Comparison of ENCODE assay signal across 29 cellular contexts in the genomic region with DNA sequence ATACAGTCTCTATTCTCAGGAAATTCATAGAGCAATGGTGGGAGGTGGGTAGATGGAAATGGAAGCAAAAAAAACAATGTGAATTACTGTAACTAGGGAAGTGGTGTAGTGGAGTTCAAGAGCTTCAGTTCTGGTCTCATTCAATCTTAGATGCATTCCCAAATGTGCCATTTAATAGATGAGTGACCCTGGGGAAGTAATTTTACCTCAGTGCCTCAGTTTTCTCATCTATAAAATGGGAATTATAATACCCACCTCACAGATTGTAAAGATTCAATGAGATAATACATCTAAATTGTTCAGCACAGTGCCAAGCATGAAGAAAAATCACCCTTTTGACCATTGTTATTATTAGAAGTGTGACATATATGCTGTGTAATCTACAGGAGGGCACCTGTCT.
"Had no signal": no experiment of that assay in that cellular context is flagged by ENCODE, and none has a peak within 500 bp of the region (broad histone marks: within the 10 kb centered on the region; RNA-seq: fewer than 3 reads in every experiment).

No MANE protein-coding gene starts in this region.

- H3K27ac Mint-ChIP-seq: stimulated activated effector memory CD8-positive, alpha-beta T cell treated with anti-CD3 and anti-CD28 coated beads, Interleukin-12 subunit alpha, Interleukin-12 subunit beta, amount 100 ng/mL, for 72 hours; stimulated activated memory B cell treated with anti-CD40 and anti-IgM and Interleukin-4, amounts not matched to agents 10 μg/mL and 1 μg/mL and 100 μg/mL, for 72 hours; stimulated activated naive B cell treated with anti-CD40 and anti-IgM and Interleukin-4, amounts not matched to agents 10 μg/mL and 1 μg/mL and 100 μg/mL, for 72 hours; stimulated activated naive CD8-positive, alpha-beta T cell treated with anti-CD3 and anti-CD28 coated beads, Interleukin-15, amount 100 ng/mL, for 72 hours; stimulated activated naive CD8-positive, alpha-beta T cell treated with anti-CD3 and anti-CD28 coated beads, Interleukin-15, Interleukin-2, amounts not matched to agents 100 ng/mL and 50 ng/mL, for 24 hours; type B pancreatic cell had no signal

- H3K9me3 ChIP-seq: stomach, suprapubic skin, testis, thoracic aorta, thyroid gland, tibial artery, tibial nerve, transverse colon, upper lobe of left lung, upper lobe of right lung, uterus, vagina had no signal

- H3K27me3 Mint-ChIP-seq: stimulated activated memory B cell treated with anti-CD40 and anti-IgM and Interleukin-4, amounts not matched to agents 10 μg/mL and 1 μg/mL and 100 μg/mL, for 72 hours; stimulated activated naive B cell treated with anti-CD40 and anti-IgM and Interleukin-4, amounts not matched to agents 10 μg/mL and 1 μg/mL and 100 μg/mL, for 72 hours; stimulated activated naive CD8-positive, alpha-beta T cell treated with anti-CD3 and anti-CD28 coated beads, Interleukin-15, amount 100 ng/mL, for 72 hours; stimulated activated naive CD8-positive, alpha-beta T cell treated with anti-CD3 and anti-CD28 coated beads, Interleukin-15, Interleukin-2, amounts not matched to agents 100 ng/mL and 50 ng/mL, for 24 hours; type B pancreatic cell had no signal

- DNase-seq: stimulated activated CD4-positive, alpha-beta T cell treated with anti-CD3 and anti-CD28 coated beads, Interleukin-2, amount 100 ng/mL, for 48 hours; stimulated activated CD4-positive, alpha-beta T cell treated with anti-CD3 and anti-CD28 coated beads, Interleukin-4, amount 100 ng/mL, for 1 hour; stimulated activated CD4-positive, alpha-beta T cell treated with anti-CD3 and anti-CD28 coated beads, Interleukin-4, amount 100 ng/mL, for 24 hours; stimulated activated CD4-positive, alpha-beta T cell treated with anti-CD3 and anti-CD28 coated beads, Interleukin-4, amount 100 ng/mL, for 4 hours; stimulated activated CD8-positive, alpha-beta memory T cell treated with anti-CD3 and anti-CD28 coated beads, Interleukin-4, amount 100 ng/mL, for 48 hours; stimulated activated naive B cell treated with anti-CD40 and anti-IgM and Interleukin-4, amounts not matched to agents 10 μg/mL and 1 μg/mL and 100 μg/mL, for 72 hours; stimulated activated naive CD4-positive, alpha-beta T cell; stimulated activated naive CD4-positive, alpha-beta T cell treated with Interleukin-2 at 50 U/mL for 16 hours; stimulated activated naive CD8-positive, alpha-beta T cell treated with anti-CD3 and anti-CD28 coated beads, Interleukin-15, amount 100 ng/mL, for 72 hours; stimulated activated naive CD8-positive, alpha-beta T cell treated with anti-CD3 and anti-CD28 coated beads, Interleukin-15, Interleukin-2, amounts not matched to agents 100 U/mL and 50 U/mL, for 24 hours; stomach; substantia nigra; testis; thyroid gland; tibial artery; transverse colon; trophoblast cell; upper lobe of left lung; upper lobe of right lung; uterus had no signal

- H3K4me3 ChIP-seq: stomach, suprapubic skin, testis, thoracic aorta, thyroid gland, tibial artery, tibial nerve, transverse colon, upper lobe of left lung, upper lobe of right lung, uterus, vagina had no signal

- ATAC-seq: stimulated activated effector memory CD8-positive, alpha-beta T cell treated with anti-CD3 and anti-CD28 coated beads, Interleukin-12 subunit alpha, Interleukin-12 subunit beta, amount 100 ng/mL, for 72 hours; stimulated activated memory B cell treated with anti-CD40 and anti-IgM and Interleukin-4, amounts not matched to agents 10 μg/mL and 1 μg/mL and 100 μg/mL, for 72 hours; stimulated activated naive B cell treated with anti-CD40 and anti-IgM and Interleukin-4, amounts not matched to agents 10 μg/mL and 1 μg/mL and 100 μg/mL, for 72 hours; stimulated activated naive CD8-positive, alpha-beta T cell treated with anti-CD3 and anti-CD28 coated beads, Interleukin-15, amount 100 ng/mL, for 72 hours; stimulated activated naive CD8-positive, alpha-beta T cell treated with anti-CD3 and anti-CD28 coated beads, Interleukin-15, Interleukin-2, amounts not matched to agents 100 U/mL and 50 U/mL, for 24 hours; upper lobe of right lung had no signal

- H3K4me3 Mint-ChIP-seq: stimulated activated effector memory CD8-positive, alpha-beta T cell treated with anti-CD3 and anti-CD28 coated beads, Interleukin-12 subunit alpha, Interleukin-12 subunit beta, amount 100 ng/mL, for 72 hours; stimulated activated memory B cell treated with anti-CD40 and anti-IgM and Interleukin-4, amounts not matched to agents 10 μg/mL and 1 μg/mL and 100 μg/mL, for 72 hours; stimulated activated naive B cell treated with anti-CD40 and anti-IgM and Interleukin-4, amounts not matched to agents 10 μg/mL and 1 μg/mL and 100 μg/mL, for 72 hours; stimulated activated naive CD8-positive, alpha-beta T cell treated with anti-CD3 and anti-CD28 coated beads, Interleukin-15, amount 100 ng/mL, for 72 hours; stimulated activated naive CD8-positive, alpha-beta T cell treated with anti-CD3 and anti-CD28 coated beads, Interleukin-15, Interleukin-2, amounts not matched to agents 100 ng/mL and 50 ng/mL, for 24 hours; type B pancreatic cell had no signal

- H3K27me3 ChIP-seq: stomach, suprapubic skin, testis, thyroid gland, tibial artery, tibial nerve, transverse colon, upper lobe of left lung, upper lobe of right lung, uterus, vagina had no signal

- H3K36me3 ChIP-seq: stomach, suprapubic skin, thoracic aorta, thyroid gland, tibial artery, tibial nerve, transverse colon, upper lobe of left lung, upper lobe of right lung, uterus, vagina had no signal

- H3K4me1 Mint-ChIP-seq: stimulated activated effector memory CD8-positive, alpha-beta T cell treated with anti-CD3 and anti-CD28 coated beads, Interleukin-12 subunit alpha, Interleukin-12 subunit beta, amount 100 ng/mL, for 72 hours; stimulated activated memory B cell treated with anti-CD40 and anti-IgM and Interleukin-4, amounts not matched to agents 10 μg/mL and 1 μg/mL and 100 μg/mL, for 72 hours; stimulated activated naive CD8-positive, alpha-beta T cell treated with anti-CD3 and anti-CD28 coated beads, Interleukin-15, amount 100 ng/mL, for 72 hours had no signal

- H3K4me1 ChIP-seq: testis, thyroid gland, transverse colon, upper lobe of left lung, upper lobe of right lung, vagina had no signal

- H3K36me3 Mint-ChIP-seq: stimulated activated effector memory CD8-positive, alpha-beta T cell treated with anti-CD3 and anti-CD28 coated beads, Interleukin-12 subunit alpha, Interleukin-12 subunit beta, amount 100 ng/mL, for 72 hours had no signal

- FAIRE-seq: urothelium cell line had no signal

- H3K27ac ChIP-seq: stomach, suprapubic skin, testis, thoracic aorta, thyroid gland, tibial artery, tibial nerve, transverse colon, upper lobe of left lung, upper lobe of right lung, uterus, vagina had no signal
